In genomic region chr20:25309395-25310267, GRCh38 we compare ENCODE assay signal across 8 cellular contexts.
DNase-seq lines count a peak whose midpoint lies in the region; ATAC-seq lines count a peak whose summit lies in the region.

No MANE protein-coding gene starts in this region.

- H3K4me3 Mint-ChIP-seq in effector memory CD8-positive, alpha-beta T cell, result no peak overlapping the region
- H3K4me3 Mint-ChIP-seq in naive thymus-derived CD4-positive, alpha-beta T cell, result no peak overlapping the region

- H3K27ac Mint-ChIP-seq in effector memory CD8-positive, alpha-beta T cell, result peak overlapping the region; percentile 82 to 93
- peak overlapping the region in 5 of 9 donors; percentile 75 to 87 (median 85) for H3K27ac Mint-ChIP-seq in naive thymus-derived CD4-positive, alpha-beta T cell

- no peaks in the 10 kb centered on the region for H3K27me3 Mint-ChIP-seq in effector memory CD8-positive, alpha-beta T cell
- H3K27me3 Mint-ChIP-seq in naive thymus-derived CD4-positive, alpha-beta T cell, result no peaks in the 10 kb centered on the region

- no peaks in the 10 kb centered on the region for H3K9me3 Mint-ChIP-seq in effector memory CD8-positive, alpha-beta T cell
- H3K9me3 Mint-ChIP-seq in naive thymus-derived CD4-positive, alpha-beta T cell, result peaks cover 0 to 2% (median 0%) of the 10 kb centered on the region in 11 donors

- H3K9me3 ChIP-seq in naive thymus-derived CD4-positive, alpha-beta T cell (ENCODE audit: control insufficient read depth in 2 of 3, low read length in 3 of 3), result no peaks in the 10 kb centered on the region

- no peaks in the 10 kb centered on the region for H3K27me3 ChIP-seq in naive thymus-derived CD4-positive, alpha-beta T cell (ENCODE audit: control insufficient read depth in 2 of 2, insufficient read depth in 2 of 2, low read length in 2 of 2)

- H3K36me3 Mint-ChIP-seq in effector memory CD8-positive, alpha-beta T cell (ENCODE audit: insufficient read depth), result peaks cover 7% of the 10 kb centered on the region
- H3K36me3 Mint-ChIP-seq in naive thymus-derived CD4-positive, alpha-beta T cell, result peaks cover 0 to 14% (median 5%) of the 10 kb centered on the region in 5 donors

- ATAC-seq in effector memory CD8-positive, alpha-beta T cell (replicated peaks), result peak; percentile 14
- peak; percentile 26 for ATAC-seq in naive thymus-derived CD4-positive, alpha-beta T cell
- ATAC-seq in HG03039 (IDR thresholded peaks at IDR 0.05; ENCODE audit: unreplicated experiment), result no peak

- CTCF ChIA-PET in naive thymus-derived CD4-positive, alpha-beta T cell (lab: Charles Lee), result no interaction called here

- intact Hi-C loops in naive thymus-derived CD4-positive, alpha-beta T cell (cut with micrococcal nuclease), result loop anchor here (1.0 to 5.0 kb wide), 5 partner anchors 62 to 317 kb away; partner anchors contain the start of genes ABHD12 (in 1 of the 2), APMAP (in 1 of the 2) and PYGB (in 1 of the 2)

- H3K36me3 ChIP-seq in naive thymus-derived CD4-positive, alpha-beta T cell (ENCODE audit: control insufficient read depth in 2 of 3, insufficient read depth in 3 of 3, low read length in 3 of 3), result peaks cover 0 to 9% (median 0%) of the 10 kb centered on the region in 3 experiments

- H3K4me3 ChIP-seq in naive thymus-derived CD4-positive, alpha-beta T cell (ENCODE audit: low read length), result no peak overlapping the region

- peaks cover 8 to 16% of the 10 kb centered on the region in 2 donors for H3K4me1 Mint-ChIP-seq in effector memory CD8-positive, alpha-beta T cell (ENCODE audit: low read depth in 2 of 2)
- peaks cover 15 to 34% (median 20%) of the 10 kb centered on the region in 7 donors for H3K4me1 Mint-ChIP-seq in naive thymus-derived CD4-positive, alpha-beta T cell

- H3K27ac ChIP-seq in naive thymus-derived CD4-positive, alpha-beta T cell (ENCODE audit: low read depth, low read length), result no peak overlapping the region

- peaks cover 3 to 8% of the 10 kb centered on the region in 2 donors for H3K4me1 ChIP-seq in naive thymus-derived CD4-positive, alpha-beta T cell (ENCODE audit: control insufficient read depth in 2 of 2, insufficient read depth in 2 of 2, low read length in 2 of 2)

- DNase-seq in NCI-H2029 (lab: John Stamatoyannopoulos, UW), result peak; percentile 13
- no peak for DNase-seq in NCI-H2029 treated with DMSO at 0.1 percent for 48 hours (lab: John Stamatoyannopoulos, UW)
- peak; percentile 98 for DNase-seq in RPMI7951 (ENCODE audit: low read depth)
- no peak for DNase-seq in effector memory CD8-positive, alpha-beta T cell
- DNase-seq in naive thymus-derived CD4-positive, alpha-beta T cell, result no peak
- no peak for DNase-seq in NCI-H446 treated with DMSO at 0.1 percent for 48 hours (lab: John Stamatoyannopoulos, UW)
- no peak for DNase-seq in RKO (ENCODE audit: low spot score)

- POLR2A ChIA-PET in naive thymus-derived CD4-positive, alpha-beta T cell (lab: Charles Lee), result no interaction called here

Comparison
In these comparisons a context has a peak if more than half of its experiments do, and no peak if none do; other contexts are left out.
1. DNase-seq: peak in NCI-H2029 (single experiment) and RPMI7951 (single experiment); none in NCI-H2029 treated with DMSO at 0.1 percent for 48 hours (single experiment), effector memory CD8-positive, alpha-beta T cell (0 of 3), naive thymus-derived CD4-positive, alpha-beta T cell (0 of 9), NCI-H446 treated with DMSO at 0.1 percent for 48 hours (single experiment) and RKO (single experiment).